1 cellular context compared by ENCODE assay signal in the genomic region with DNA sequence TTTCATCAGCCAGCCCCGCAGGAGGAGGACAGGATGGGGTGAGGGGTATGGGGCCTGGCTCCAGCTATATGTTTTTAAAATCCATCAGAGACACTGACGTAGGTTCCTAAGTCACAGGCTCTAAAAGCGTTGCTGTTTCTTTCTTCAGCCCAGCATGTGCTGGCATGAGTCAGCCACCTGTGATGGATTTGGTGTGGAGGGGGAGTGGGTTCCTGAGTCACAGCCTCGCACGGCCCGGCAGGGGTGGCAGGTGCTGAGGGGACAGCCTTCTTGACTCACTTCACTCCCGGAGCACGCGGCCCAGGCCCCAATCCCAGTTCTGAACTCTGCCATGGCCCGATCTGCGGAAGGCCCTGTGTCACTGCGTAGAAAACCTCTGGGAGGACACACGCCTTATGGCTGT.
A peak's percentile ranks its signal among the peaks of the same experiment; 100 is the strongest.
TF ChIP-seq lines count a peak whose summit lies in the region.

No MANE protein-coding gene starts in this region.

TF ChIP-seq in SK-N-SH treated with all-trans-retinoic acid at 6 μM for 48 hours, 23 proteins besides CTCF, POLR2A, EP300 and RAD21 (continued from another document):
- TF ChIP-seq SNAI2 (CRISPR knock-in tag; IDR thresholded peaks at IDR 0.05) = peak; percentile 90; the same call in 1 of the 2 replicates
- no peak for TF ChIP-seq GLIS3 (CRISPR knock-in tag; IDR thresholded peaks at IDR 0.05)
- TF ChIP-seq ZC3H10 (CRISPR knock-in tag; IDR thresholded peaks at IDR 0.05) = peak; percentile 81; the same call in 1 of the 2 replicates
